In genomic region chr10:28503114-28503513, GRCh38 we compare ENCODE assay signal across 10 cellular contexts.
DNase-seq lines count a peak whose midpoint lies in the region; ATAC-seq and TF ChIP-seq lines count a peak whose summit lies in the region.
"Had no signal": no experiment of that assay in that cellular context is flagged by ENCODE, and none has a peak within 500 bp of the region (broad histone marks: within the 10 kb centered on the region; RNA-seq: fewer than 3 reads in every experiment).

No MANE protein-coding gene starts in this region.

- ATAC-seq in GM21529 (IDR thresholded peaks at IDR 0.05; ENCODE audit: unreplicated experiment) (no peak), GM19328 (IDR thresholded peaks at IDR 0.05; ENCODE audit: unreplicated experiment) (no peak)

- POLR2A ChIA-PET in GM10248 (lab: Yijun Ruan, JAX): no interaction called here

- TF ChIP-seq CTCF in GM10248 (IDR thresholded peaks at IDR 0.05; ENCODE audit: control extremely low read depth, extremely low read depth, low read depth, missing control alignments): no peak

- CTCF ChIA-PET in GM10248 (lab: Yijun Ruan, JAX): interaction anchor here (0.7 to 1.7 kb wide), 2 partner anchors 10 to 16 kb away, joined by 3 read pairs; no protein-coding TSS in a partner anchor

- DNase-seq in DMS79 (lab: John Stamatoyannopoulos, UW) (peak; percentile 6), NCI-H146 treated with DMSO at 0.1 percent for 48 hours (lab: John Stamatoyannopoulos, UW; ENCODE audit: unreplicated experiment) (peak; percentile 76), SHP77 treated with DMSO at 0.1 percent for 48 hours (lab: John Stamatoyannopoulos, UW) (peak; percentile 88), left kidney (ENCODE audit: low read depth, low spot score) (peak; percentile 18), GM10248 (ENCODE audit: extremely low spot score) (no peak)
- no peak for DNase-seq in activated T-cell treated with anti-CD3 and anti-CD28 coated beads, Interleukin-2, amount 50 U/mL, for 1 hour
- DNase-seq: aorta; stimulated activated naive CD4-positive, alpha-beta T cell treated with Interleukin-2 at 50 U/mL for 16 hours had no signal

Comparison
In these comparisons a context has a peak if more than half of its experiments do, and no peak if none do; other contexts are left out.
1. DNase-seq: peak in DMS79 (single experiment), NCI-H146 treated with DMSO at 0.1 percent for 48 hours (single experiment), SHP77 treated with DMSO at 0.1 percent for 48 hours (single experiment) and left kidney (single experiment); none in GM10248 (single experiment) and activated T-cell treated with anti-CD3 and anti-CD28 coated beads, Interleukin-2, amount 50 U/mL, for 1 hour (single experiment).